In genomic region chr11:28702450-28702790, GRCh38 we compare ENCODE assay signal across 16 cellular contexts.
DNase-seq lines count a peak whose midpoint lies in the region; ATAC-seq and TF ChIP-seq lines count a peak whose summit lies in the region.
"Had no signal": no experiment of that assay in that cellular context is flagged by ENCODE, and none has a peak within 500 bp of the region (broad histone marks: within the 10 kb centered on the region; RNA-seq: fewer than 3 reads in every experiment).

No MANE protein-coding gene starts in this region.

- no peak for ATAC-seq in activated T-helper 17 cell treated with anti-CD3 and anti-CD28 coated beads, Interleukin-2, amount 50 U/mL, for 72 hours (replicated peaks)
- ATAC-seq: HepG2 had no signal

- H3K4me1 Mint-ChIP-seq in osteocyte (ENCODE audit: unreplicated experiment) (peaks cover 19% of the 10 kb centered on the region), type B pancreatic cell (ENCODE audit: unreplicated experiment) (peaks cover 7% of the 10 kb centered on the region)
- no peaks in the 10 kb centered on the region for H3K4me1 Mint-ChIP-seq in activated T-helper 17 cell treated with anti-CD3 and anti-CD28 coated beads, Interleukin-2, amount 50 U/mL, for 72 hours

- H3K4me3 ChIP-seq in MG63 = peak overlapping the region; percentile 7
- no peak overlapping the region for H3K4me3 ChIP-seq in mammary epithelial cell (replicated peaks in 1 of 3; ENCODE audit: insufficient read depth in 1 of 3, low read depth in 2 of 3, low read length in 3 of 3)
- H3K4me3 ChIP-seq: SJSA1 had no signal

- H3K9ac ChIP-seq in mammary epithelial cell (ENCODE audit: insufficient read depth, low read length) = no peak overlapping the region

- CTCF ChIA-PET in mammary epithelial cell (lab: Charles Lee; ENCODE audit: low non-redundant PET) = no interaction called here

- H3K36me3 ChIP-seq in MG63 (no peaks in the 10 kb centered on the region), mammary epithelial cell (ENCODE audit: insufficient read depth, low read length) (no peaks in the 10 kb centered on the region)
- H3K36me3 ChIP-seq: SJSA1 had no signal

- H3K4me1 ChIP-seq in mammary epithelial cell (ENCODE audit: insufficient read depth, low read length) = peaks cover 20% of the 10 kb centered on the region

- H3K9me3 ChIP-seq in MG63 (peaks cover 3% of the 10 kb centered on the region), mammary epithelial cell (replicated peaks; ENCODE audit: insufficient read depth, low read length) (no peaks in the 10 kb centered on the region)
- H3K9me3 ChIP-seq: Caco-2, SJSA1 had no signal

- dilution Hi-C loops in mammary epithelial cell (cut with HindIII; ENCODE audit: low sequenced_read_pairs) = no loop called here

- peak overlapping the region; percentile 71 for H3K4me2 ChIP-seq in mammary epithelial cell (ENCODE audit: insufficient read depth, low read depth, low read length)

- TF ChIP-seq CTCF in mammary epithelial cell (conservative IDR thresholded peaks at IDR 0.05 in 1 of 2, IDR thresholded peaks at IDR 0.05 in 1 of 2; ENCODE audit: extremely low read depth in 1 of 2, insufficient read depth in 1 of 2, low read depth in 1 of 2, low read length in 2 of 2) (no peak), osteocyte (IDR thresholded peaks at IDR 0.05) (no peak), type B pancreatic cell (conservative IDR thresholded peaks at IDR 0.05) (no peak)

- 25% methylated on average over 1 of the region's 1 CpG for WGBS in mammary epithelial cell (ENCODE audit: low coverage, missing lambda C conversion rate)

- H4K20me1 ChIP-seq in mammary epithelial cell (ENCODE audit: insufficient read depth, low read length) = no peaks in the 10 kb centered on the region

- H3K27me3 ChIP-seq in MG63 = no peaks in the 10 kb centered on the region
- H3K27me3 ChIP-seq in mammary epithelial cell (ENCODE audit: insufficient read depth, low read length) = no peaks in the 10 kb centered on the region
- H3K27me3 ChIP-seq: SJSA1 had no signal

- no peak overlapping the region for H3K27ac ChIP-seq in mammary epithelial cell (ENCODE audit: insufficient read depth, low read depth, low read length)
- H3K27ac ChIP-seq: SJSA1 had no signal

- DNase-seq in EL (peak; percentile 21), MG63 (no peak), mammary epithelial cell (no peak), osteocyte (ENCODE audit: extremely low spot score, unreplicated experiment) (no peak), type B pancreatic cell (ENCODE audit: extremely low spot score, unreplicated experiment) (no peak), KBM-7 (no peak), DMS53 treated with DMSO at 0.1 percent for 48 hours (lab: John Stamatoyannopoulos, UW; ENCODE audit: unreplicated experiment) (no peak)
- DNase-seq: Caco-2, GDM1, GOT3, Karpas-422, NCI-H187, NCI-H446 had no signal

- H3K27me3 Mint-ChIP-seq in osteocyte (ENCODE audit: unreplicated experiment) (no peaks in the 10 kb centered on the region), type B pancreatic cell (no peaks in the 10 kb centered on the region)
- no peaks in the 10 kb centered on the region for H3K27me3 Mint-ChIP-seq in activated T-helper 17 cell treated with anti-CD3 and anti-CD28 coated beads, Interleukin-2, amount 50 U/mL, for 72 hours

- H3K4me3 Mint-ChIP-seq in osteocyte (ENCODE audit: unreplicated experiment) (no peak overlapping the region), type B pancreatic cell (no peak overlapping the region)
- no peak overlapping the region for H3K4me3 Mint-ChIP-seq in activated T-helper 17 cell treated with anti-CD3 and anti-CD28 coated beads, Interleukin-2, amount 50 U/mL, for 72 hours

- no TSS peak for BruUV-seq in mammary epithelial cell (replicated peaks; lab: Mats Ljungman, UMichigan)

- peak overlapping the region; percentile 40 for H2AFZ ChIP-seq in mammary epithelial cell (ENCODE audit: low read depth, low read length)

- intact Hi-C loops in mammary epithelial cell (cut with micrococcal nuclease) = no loop called here

- H3K36me3 Mint-ChIP-seq in osteocyte (ENCODE audit: unreplicated experiment) (no peaks in the 10 kb centered on the region), type B pancreatic cell (no peaks in the 10 kb centered on the region)
- H3K36me3 Mint-ChIP-seq in activated T-helper 17 cell treated with anti-CD3 and anti-CD28 coated beads, Interleukin-2, amount 50 U/mL, for 72 hours (ENCODE audit: low read depth) = no peaks in the 10 kb centered on the region

- H3K79me2 ChIP-seq in mammary epithelial cell (ENCODE audit: insufficient read depth, low read length) = no peaks in the 10 kb centered on the region

- in situ Hi-C loops in mammary epithelial cell (cut with MboI; ENCODE audit: low sequenced_read_pairs in 2 of 2) (no loop called here), KBM-7 (cut with MboI; ENCODE audit: low pct_unique_long_range_greater_than_20kb, low sequenced_read_pairs) (no loop called here)

- peak overlapping the region; percentile 38 for H3K27ac Mint-ChIP-seq in osteocyte (ENCODE audit: unreplicated experiment)
- H3K27ac Mint-ChIP-seq in type B pancreatic cell = no peak overlapping the region
- H3K27ac Mint-ChIP-seq in activated T-helper 17 cell treated with anti-CD3 and anti-CD28 coated beads, Interleukin-2, amount 50 U/mL, for 72 hours = no peak overlapping the region

- H3K9me3 Mint-ChIP-seq in osteocyte (ENCODE audit: unreplicated experiment) (peaks cover 3% of the 10 kb centered on the region), type B pancreatic cell (peaks cover 8% of the 10 kb centered on the region)
- H3K9me3 Mint-ChIP-seq in activated T-helper 17 cell treated with anti-CD3 and anti-CD28 coated beads, Interleukin-2, amount 50 U/mL, for 72 hours = peaks cover 7% of the 10 kb centered on the region
